In the genomic region with DNA sequence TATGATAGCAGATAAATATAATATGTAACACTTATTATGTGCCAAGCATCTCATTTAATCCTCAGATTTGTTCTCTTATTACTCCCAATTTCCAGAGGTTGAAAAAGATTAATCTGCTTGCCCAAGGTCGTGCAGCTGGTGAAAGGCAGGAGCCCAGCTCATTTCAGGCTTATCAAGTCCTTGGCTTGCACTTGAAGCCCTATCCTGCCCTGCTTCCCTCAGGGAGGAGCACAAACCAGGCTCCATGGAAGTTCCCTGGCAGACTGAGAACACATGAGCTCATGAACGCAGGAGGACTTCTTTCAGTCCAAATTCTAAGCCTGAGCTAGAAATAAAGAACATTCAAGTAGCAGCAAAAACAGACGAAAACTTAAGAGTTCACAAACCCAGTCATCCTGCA, we compare ENCODE assay signal across 17 cellular contexts.
DNase-seq lines count a peak whose midpoint lies in the region; ATAC-seq and TF ChIP-seq lines count a peak whose summit lies in the region.
"Had no signal": no experiment of that assay in that cellular context is flagged by ENCODE, and none has a peak within 500 bp of the region (broad histone marks: within the 10 kb centered on the region; RNA-seq: fewer than 3 reads in every experiment).

No MANE protein-coding gene starts in this region.

- intact Hi-C loops in esophagus muscularis mucosa (cut with DNase I) = no loop called here
- intact Hi-C loops in heart right ventricle (cut with DNase I) = loop anchor here in 5 of 10 donors (2.0 to 5.0 kb wide), 3 partner anchors 58 to 74 kb away; a partner anchor contains a TSS
- intact Hi-C loops in dorsolateral prefrontal cortex (cut with DNase I) = loop anchor here in 1 of 2 donors (10.0 kb wide), 1 partner anchor 360 kb away; no protein-coding TSS in a partner anchor

- WGBS in esophagus muscularis mucosa = 58% methylated on average over 3 of the region's 3 CpGs
- 31 to 48% methylated on average over 3 of the region's 3 CpGs for WGBS in heart right ventricle, 2 donors

- H3K9me3 ChIP-seq in esophagus muscularis mucosa (no peaks in the 10 kb centered on the region), heart right ventricle (no peaks in the 10 kb centered on the region), right atrium auricular region (no peaks in the 10 kb centered on the region)

- DNase-seq in RWPE1 (ENCODE audit: low spot score) (no peak), esophagus muscularis mucosa (ENCODE audit: extremely low spot score) (peak; percentile 45), heart right ventricle (peak in 1 of 2 donors; percentile 59), right atrium auricular region (ENCODE audit: low spot score) (no peak), SK-N-DZ (ENCODE audit: low spot score) (no peak), dorsolateral prefrontal cortex (no peak), activated gamma-delta T cell (lab: John Stamatoyannopoulos, UW) (no peak), NCI-H1436 (lab: John Stamatoyannopoulos, UW) (no peak)
- DNase-seq: ACHN; AML-193; Calu3; CD8-positive, alpha-beta T cell; DMS79 treated with DMSO at 0.1 percent for 48 hours; GF-D8; HCEC 1CT; IMR-90 had no signal

- TF ChIP-seq CTCF in RWPE1 (conservative IDR thresholded peaks at IDR 0.05; ENCODE audit: low read depth) = no peak
- TF ChIP-seq CTCF in esophagus muscularis mucosa (IDR thresholded peaks at IDR 0.05) = no peak
- no peak for TF ChIP-seq CTCF in heart right ventricle (IDR thresholded peaks at IDR 0.05)
- TF ChIP-seq CTCF in right atrium auricular region (IDR thresholded peaks at IDR 0.05) = no peak
- TF ChIP-seq CTCF in dorsolateral prefrontal cortex (IDR thresholded peaks at IDR 0.05 in 54 of 56, conservative IDR thresholded peaks at IDR 0.05 in 2 of 56; ENCODE audit: low read depth in 1 of 56, partially characterized antibody in 56 of 56) = no peak

- H3K36me3 ChIP-seq in esophagus muscularis mucosa (peaks cover 21 to 65% (median 47%) of the 10 kb centered on the region in 4 donors), heart right ventricle (peaks cover 0 to 61% (median 5%) of the 10 kb centered on the region in 9 donors), right atrium auricular region (peaks cover 36% of the 10 kb centered on the region)

- H3K27me3 ChIP-seq in esophagus muscularis mucosa (no peaks in the 10 kb centered on the region), heart right ventricle (no peaks in the 10 kb centered on the region), right atrium auricular region (no peaks in the 10 kb centered on the region), dorsolateral prefrontal cortex (no peaks in the 10 kb centered on the region)

- TF ChIP-seq EP300 in esophagus muscularis mucosa (IDR thresholded peaks at IDR 0.05) = no peak

- H3K27ac ChIP-seq in RWPE1 (peak overlapping the region; percentile 91; the same call in 1 of the 2 replicates), esophagus muscularis mucosa (replicated peaks in 1 of 4) (no peak overlapping the region), heart right ventricle (peak overlapping the region; percentile 31 to 95 (median 66)), right atrium auricular region (peak overlapping the region; percentile 22 to 76), dorsolateral prefrontal cortex (peak overlapping the region in 20 of 59 donors; percentile 2 to 59 (median 27))

- ATAC-seq in heart right ventricle = peak in 7 of 8 donors; percentile 30 to 78 (median 61)
- ATAC-seq: CD8-positive, alpha-beta T cell; GM23338 had no signal

- CTCF ChIA-PET in RWPE1 (lab: Yijun Ruan, JAX) = interaction anchor here (0.7 to 1.0 kb wide), 2 partner anchors 11 to 14 kb away, joined by 3 read pairs; no protein-coding TSS in a partner anchor

- TF ChIP-seq POLR2A in esophagus muscularis mucosa (IDR thresholded peaks at IDR 0.05; ENCODE audit: low read depth) = no peak

- H3K4me3 ChIP-seq in esophagus muscularis mucosa (no peak overlapping the region), heart right ventricle (no peak overlapping the region), right atrium auricular region (no peak overlapping the region), dorsolateral prefrontal cortex (no peak overlapping the region)
- H3K4me3 ChIP-seq: GM23338 had no signal

- POLR2A ChIA-PET in RWPE1 (lab: Yijun Ruan, JAX; ENCODE audit: low non-redundant PET) = no interaction called here

- peaks cover 24 to 42% (median 27%) of the 10 kb centered on the region in 4 donors for H3K4me1 ChIP-seq in esophagus muscularis mucosa
- peaks cover 12 to 58% (median 46%) of the 10 kb centered on the region in 9 donors for H3K4me1 ChIP-seq in heart right ventricle
- H3K4me1 ChIP-seq in right atrium auricular region = peaks cover 0 to 53% of the 10 kb centered on the region in 2 donors

Comparison
In these comparisons a context has a peak if more than half of its experiments do, and no peak if none do; other contexts are left out.
1. H3K27ac ChIP-seq: peak in RWPE1 (single experiment), heart right ventricle (10 of 10) and right atrium auricular region (2 of 2); none in esophagus muscularis mucosa (0 of 4).